Comparison of ENCODE assay signal across 19 cellular contexts in the genomic region with DNA sequence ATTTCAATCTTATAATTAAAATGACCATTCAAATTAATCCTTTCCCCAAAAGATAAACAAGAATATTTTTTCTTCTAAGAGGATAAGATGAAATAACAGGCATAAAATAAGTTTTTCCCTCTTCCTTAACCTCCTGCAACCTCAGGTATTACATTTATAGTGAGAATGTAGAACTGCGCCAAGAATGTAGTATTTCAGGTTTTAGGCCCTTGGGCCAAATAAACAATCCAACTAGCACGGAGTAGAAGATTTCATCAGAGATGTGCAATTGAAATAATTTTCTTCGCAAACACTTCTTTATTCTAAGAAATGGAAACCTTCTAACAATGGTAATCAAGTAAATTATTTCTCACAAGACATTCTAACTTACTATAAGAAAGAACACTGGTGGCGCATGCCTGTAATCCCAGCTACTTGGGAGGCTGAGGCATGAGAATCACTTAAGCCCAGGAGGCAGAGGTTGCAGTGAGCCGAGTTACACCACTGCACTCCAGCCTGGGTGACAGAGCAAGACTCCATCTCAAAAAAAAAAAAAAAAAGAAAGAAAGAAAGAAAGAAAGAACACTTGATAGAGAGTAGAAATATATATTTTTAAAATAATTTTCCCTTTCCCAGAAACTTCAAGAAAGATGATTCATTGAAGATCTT.
A peak's percentile ranks its signal among the peaks of the same experiment; 100 is the strongest.
DNase-seq lines count a peak whose midpoint lies in the region; ATAC-seq and TF ChIP-seq lines count a peak whose summit lies in the region.
"Had no signal": no experiment of that assay in that cellular context is flagged by ENCODE, and none has a peak within 500 bp of the region (broad histone marks: within the 10 kb centered on the region; RNA-seq: fewer than 3 reads in every experiment).

No MANE protein-coding gene starts in this region.

- peak; percentile 10 for DNase-seq in NCI-H2196 (lab: John Stamatoyannopoulos, UW; ENCODE audit: unreplicated experiment)
- DNase-seq in NCI-H2196 treated with DMSO at 0.1 percent for 48 hours (lab: John Stamatoyannopoulos, UW; ENCODE audit: unreplicated experiment): no peak
- DNase-seq in chondrocyte (ENCODE audit: low spot score): no peak
- DNase-seq in lung (ENCODE audit: low spot score): peak; percentile 34
- no peak for DNase-seq in UCSD-AML1 (lab: John Stamatoyannopoulos, UW; ENCODE audit: unreplicated experiment)
- DNase-seq in NCI-H69 (lab: John Stamatoyannopoulos, UW): no peak
- DNase-seq in HCEC 1CT: no peak
- DNase-seq in T1000 (lab: John Stamatoyannopoulos, UW): no peak
- DNase-seq: activated CD8-positive, alpha-beta T cell treated with anti-CD3 and anti-CD28 coated beads for 36 hours; activated naive CD4-positive, alpha-beta T cell treated with anti-CD3 and anti-CD28 coated beads, Interleukin-2, amount 50 U/mL, for 16 hours; activated T-cell treated with anti-CD3 and anti-CD28 coated beads, Interleukin-2, amount 50 U/mL, for 4 hours; colonic mucosa; DMS 273 treated with DMSO at 0.1 percent for 48 hours; naive thymus-derived CD4-positive, alpha-beta T cell; NCI-H1436 treated with DMSO at 0.1 percent for 48 hours; RPMI8226; stimulated activated CD4-positive, alpha-beta T cell treated with anti-CD3 and anti-CD28 coated beads, Interleukin-4, amount 100 ng/mL, for 24 hours had no signal

- no peak overlapping the region for H3K4me3 Mint-ChIP-seq in chondrocyte (ENCODE audit: unreplicated experiment)
- H3K4me3 Mint-ChIP-seq: activated CD8-positive, alpha-beta T cell treated with anti-CD3 and anti-CD28 coated beads for 36 hours; activated T-cell treated with anti-CD3 and anti-CD28 coated beads, Interleukin-2, amount 50 U/mL, for 4 hours; naive thymus-derived CD4-positive, alpha-beta T cell; WTC11 had no signal

- no peaks in the 10 kb centered on the region for H3K9me3 Mint-ChIP-seq in chondrocyte (ENCODE audit: low read depth)
- H3K9me3 Mint-ChIP-seq: activated CD8-positive, alpha-beta T cell treated with anti-CD3 and anti-CD28 coated beads for 36 hours; activated T-cell treated with anti-CD3 and anti-CD28 coated beads, Interleukin-2, amount 50 U/mL, for 4 hours; naive thymus-derived CD4-positive, alpha-beta T cell; WTC11 had no signal

- no peaks in the 10 kb centered on the region for H3K27me3 Mint-ChIP-seq in chondrocyte (ENCODE audit: low read depth)
- H3K27me3 Mint-ChIP-seq: activated CD8-positive, alpha-beta T cell treated with anti-CD3 and anti-CD28 coated beads for 36 hours; naive thymus-derived CD4-positive, alpha-beta T cell had no signal

- H3K4me3 ChIP-seq in lung: no peak overlapping the region
- H3K4me3 ChIP-seq: colonic mucosa, gastroesophageal sphincter had no signal

- no peaks in the 10 kb centered on the region for H3K9me3 ChIP-seq in lung (ENCODE audit: control insufficient read depth in 2 of 2, insufficient read depth in 1 of 2, low read length in 1 of 2)
- H3K9me3 ChIP-seq: colonic mucosa, gastroesophageal sphincter had no signal

- TF ChIP-seq CTCF in chondrocyte (IDR thresholded peaks at IDR 0.05) (no peak), lung (IDR thresholded peaks at IDR 0.05; ENCODE audit: control extremely low read depth, extremely low read depth) (no peak)

- peaks cover 12% of the 10 kb centered on the region for H3K4me1 Mint-ChIP-seq in chondrocyte (ENCODE audit: low read depth)

- no peaks in the 10 kb centered on the region for H3K36me3 ChIP-seq in lung (ENCODE audit: control insufficient read depth in 2 of 2, insufficient read depth in 2 of 2, low read length in 2 of 2)
- H3K36me3 ChIP-seq: colonic mucosa, gastroesophageal sphincter had no signal

- H3K36me3 Mint-ChIP-seq in chondrocyte (ENCODE audit: low read depth): no peaks in the 10 kb centered on the region
- H3K36me3 Mint-ChIP-seq: WTC11 had no signal

- 75 to 81% methylated on average over 5 of the region's 5 CpGs for WGBS in lung, 2 donors

- no peak overlapping the region for H3K27ac ChIP-seq in lung (ENCODE audit: low read depth in 1 of 2, low read length in 1 of 2)
- H3K27ac ChIP-seq: colonic mucosa, gastroesophageal sphincter had no signal

- H3K27me3 ChIP-seq in lung (ENCODE audit: control insufficient read depth, insufficient read depth): no peaks in the 10 kb centered on the region
- H3K27me3 ChIP-seq: colonic mucosa, gastroesophageal sphincter had no signal

- peak overlapping the region; percentile 36 for H3K27ac Mint-ChIP-seq in chondrocyte (ENCODE audit: unreplicated experiment)
- H3K27ac Mint-ChIP-seq: activated CD8-positive, alpha-beta T cell treated with anti-CD3 and anti-CD28 coated beads for 36 hours; WTC11 had no signal

- peak; percentile 66 for ATAC-seq in lung (ENCODE audit: insufficient read depth, low FRiP score)
- ATAC-seq: activated CD8-positive, alpha-beta T cell treated with anti-CD3 and anti-CD28 coated beads for 36 hours; activated T-cell treated with anti-CD3 and anti-CD28 coated beads, Interleukin-2, amount 50 U/mL, for 4 hours; gastroesophageal sphincter; naive thymus-derived CD4-positive, alpha-beta T cell; WTC11 had no signal

- H3K4me1 ChIP-seq in lung (ENCODE audit: control insufficient read depth in 2 of 2, insufficient read depth in 2 of 2, low read length in 2 of 2): no peaks in the 10 kb centered on the region
- H3K4me1 ChIP-seq: colonic mucosa, gastroesophageal sphincter had no signal

Comparison
In these comparisons a context has a peak if more than half of its experiments do, and no peak if none do; other contexts are left out.
1. DNase-seq: peak in NCI-H2196 (single experiment) and lung (single experiment); none in NCI-H2196 treated with DMSO at 0.1 percent for 48 hours (single experiment), chondrocyte (single experiment), UCSD-AML1 (single experiment), NCI-H69 (single experiment), HCEC 1CT (single experiment) and T1000 (single experiment).